Comparison of ENCODE assay signal across 1 cellular context in genomic region chr12:104131609-104132008, GRCh38.
TF ChIP-seq lines count a peak whose summit lies in the region.

No MANE protein-coding gene starts in this region.

TF ChIP-seq in IMR-90, 13 proteins besides CTCF, POLR2A, EP300 and RAD21:
- TF ChIP-seq RFX5 (IDR thresholded peaks at IDR 0.05; ENCODE audit: low read depth, low read length) (no peak), RCOR1 (IDR thresholded peaks at IDR 0.05; ENCODE audit: insufficient replicate concordance, low read length) (no peak), CEBPB (IDR thresholded peaks at IDR 0.05; ENCODE audit: low read depth, low read length) (no peak), MXI1 (IDR thresholded peaks at IDR 0.05; ENCODE audit: borderline replicate concordance, low read depth, low read length) (no peak), FOS (IDR thresholded peaks at IDR 0.05; ENCODE audit: low read depth, low read length) (no peak), NFE2L2 (IDR thresholded peaks at IDR 0.05; ENCODE audit: low read depth, low read length) (no peak), SMC3 (IDR thresholded peaks at IDR 0.05; ENCODE audit: low read depth, low read length) (no peak), ELK1 (IDR thresholded peaks at IDR 0.05; ENCODE audit: borderline replicate concordance, low read depth, low read length) (no peak), BHLHE40 (IDR thresholded peaks at IDR 0.05; ENCODE audit: low read depth, low read length) (no peak), USF2 (IDR thresholded peaks at IDR 0.05; ENCODE audit: low read depth, low read length) (no peak), MAFK (IDR thresholded peaks at IDR 0.05; ENCODE audit: low read depth, low read length) (no peak), CHD1 (IDR thresholded peaks at IDR 0.05; ENCODE audit: low read depth, low read length) (no peak), MAZ (IDR thresholded peaks at IDR 0.05; ENCODE audit: borderline replicate concordance, low read depth, low read length) (no peak)
